8 cellular contexts compared by ENCODE assay signal in genomic region chr22:50186181-50186731, GRCh38. TPM values are rescaled to one million over a fixed set of nuclear protein-coding genes. Genes with fewer than 3 reads are reported as not detected.
DNase-seq lines count a peak whose midpoint lies in the region; ATAC-seq, FAIRE-seq and TF ChIP-seq lines count a peak whose summit lies in the region.

No MANE protein-coding gene starts in this region.

- RAD21 ChIA-PET in GM12878 (lab: Charles Lee; ENCODE audit: unreplicated experiment), result interaction anchor here (1.4 kb wide), 1 partner anchor 10 kb away, joined by 3 read pairs; no protein-coding TSS in a partner anchor

- peaks cover 41% of the 10 kb centered on the region for H3K4me1 ChIP-seq in GM12878 (ENCODE audit: control insufficient read depth, insufficient read depth, low read length)
- peaks cover 0 to 44% (median 11%) of the 10 kb centered on the region in 4 donors for H3K4me1 ChIP-seq in right lobe of liver
- peaks cover 0 to 70% (median 44%) of the 10 kb centered on the region in 4 donors for H3K4me1 ChIP-seq in tibial artery

- no peak for TF ChIP-seq RAD21 in GM12878 (IDR thresholded peaks at IDR 0.05; ENCODE audit: insufficient read depth, low read depth, low read length)

- H4K20me1 ChIP-seq in GM12878 (ENCODE audit: control insufficient read depth, insufficient read depth), result no peaks in the 10 kb centered on the region

- intact Hi-C loops in GM12878 (cut with micrococcal nuclease; ENCODE audit: unreplicated experiment) (loop anchor here (5.0 kb wide), 1 partner anchor 224 kb away; the partner anchor contains the start of gene PIM3), right lobe of liver (cut with DNase I) (no loop called here), tibial artery (cut with DNase I; ENCODE audit: low total_unique reads) (no loop called here)

- no peak overlapping the region for H2AFZ ChIP-seq in GM12878 (ENCODE audit: control insufficient read depth, low read depth, low read length)

- peak overlapping the region; percentile 89 for H3K27ac ChIP-seq in GM12878 (ENCODE audit: control insufficient read depth, insufficient read depth)
- peak overlapping the region; percentile 31 to 60 (median 49) for H3K27ac ChIP-seq in right lobe of liver
- H3K27ac ChIP-seq in tibial artery, result peak overlapping the region; percentile 59 to 70

- peaks cover 49% of the 10 kb centered on the region for H3K79me2 ChIP-seq in GM12878 (ENCODE audit: control insufficient read depth, insufficient read depth, low read length)

- BruUV-seq in GM12878 (replicated peaks; lab: Mats Ljungman, UMichigan), result no TSS peak

- H3K36me3 ChIP-seq in GM12878 (ENCODE audit: control insufficient read depth in 2 of 2, insufficient read depth in 2 of 2, low read length in 1 of 2) (peaks cover 0 to 2% of the 10 kb centered on the region in 2 experiments; a peak in 2 of 4 replicates), right lobe of liver (no peaks in the 10 kb centered on the region), tibial artery (no peaks in the 10 kb centered on the region)

- H3K4me3 ChIP-seq in GM12878 (peak overlapping the region; percentile 81), right lobe of liver (peak overlapping the region; percentile 59 to 67 (median 62)), tibial artery (peak overlapping the region; percentile 75 to 78)

- in situ Hi-C loops in GM12878 (cut with MboI), result no loop called here

- FAIRE-seq in GM12878 (lab: Jason Lieb, UNC), result no peak

- H3K9me3 Mint-ChIP-seq in activated T-cell treated with anti-CD3 and anti-CD28 coated beads, Interleukin-2, amount 50 U/mL, for 24 hours, result no peaks in the 10 kb centered on the region

- H3K9me3 ChIP-seq in GM12878 (replicated peaks; ENCODE audit: control insufficient read depth, insufficient read depth, low read length) (no peaks in the 10 kb centered on the region), right lobe of liver (no peaks in the 10 kb centered on the region), tibial artery (no peaks in the 10 kb centered on the region)

- SMC1A ChIA-PET in GM12878 (lab: Charles Lee; ENCODE audit: uncharacterized antibody, unreplicated experiment), result interaction anchor here (1.2 kb wide), 1 partner anchor 37 kb away, joined by 3 read pairs; no protein-coding TSS in a partner anchor

- H3K4me2 ChIP-seq in GM12878 (ENCODE audit: control insufficient read depth, insufficient read depth), result peak overlapping the region; percentile 92

- peak overlapping the region; percentile 91 for H3K27ac Mint-ChIP-seq in activated T-cell treated with anti-CD3 and anti-CD28 coated beads, Interleukin-2, amount 50 U/mL, for 24 hours

- H3K27me3 ChIP-seq in GM12878 (replicated peaks in 1 of 2; ENCODE audit: control insufficient read depth in 2 of 2, insufficient read depth in 2 of 2, low read length in 1 of 2) (no peaks in the 10 kb centered on the region), right lobe of liver (no peaks in the 10 kb centered on the region), tibial artery (no peaks in the 10 kb centered on the region)

- CTCF ChIA-PET in GM12878 (lab: Yijun Ruan, JAX), result interaction anchor here (1.3 to 1.6 kb wide), 2 partner anchors 18 to 256 kb away, joined by 4 to 5 read pairs; no protein-coding TSS in a partner anchor

- peak overlapping the region; percentile 97 for H3K9ac ChIP-seq in GM12878 (ENCODE audit: control insufficient read depth, insufficient read depth, low read length)

- TF ChIP-seq EP300 in GM12878 (IDR thresholded peaks at IDR 0.05; ENCODE audit: borderline replicate concordance in 1 of 2, control insufficient read depth in 1 of 2, low read depth in 2 of 2, low read length in 2 of 2), result no peak

- peaks cover 2% of the 10 kb centered on the region for H3K27me3 Mint-ChIP-seq in activated T-cell treated with anti-CD3 and anti-CD28 coated beads, Interleukin-2, amount 50 U/mL, for 24 hours

- TF ChIP-seq POLR2A in GM12878 (IDR thresholded peaks at IDR 0.05; ENCODE audit: low read depth, low read length) (no peak; the same call in 1 of the 2 replicates), right lobe of liver (IDR thresholded peaks at IDR 0.05) (no peak)

- H3K36me3 Mint-ChIP-seq in activated T-cell treated with anti-CD3 and anti-CD28 coated beads, Interleukin-2, amount 50 U/mL, for 24 hours (ENCODE audit: low read depth), result peaks cover 26% of the 10 kb centered on the region

- POLR2A ChIA-PET in GM12878 (lab: Charles Lee), result interaction anchor here (1.0 to 1.1 kb wide), 2 partner anchors 55 to 377 kb away, joined by 3 to 4 read pairs; partner anchors contain the start of gene SYCE3

- no peak for TF ChIP-seq CTCF in GM12878 (IDR thresholded peaks at IDR 0.05 in 2 of 3, conservative IDR thresholded peaks at IDR 0.05 in 1 of 3; ENCODE audit: control insufficient read depth in 2 of 3, extremely low read depth in 1 of 3, insufficient read depth in 1 of 3, low read depth in 3 of 3, low read length in 3 of 3)
- no peak for TF ChIP-seq CTCF in right lobe of liver (IDR thresholded peaks at IDR 0.05)
- TF ChIP-seq CTCF in tibial artery (IDR thresholded peaks at IDR 0.05), result no peak

- WGBS in GM12878 (ENCODE audit: insufficient coverage, insufficient replicate concordance, low lambda C conversion rate, missing lambda C conversion rate), result 2% methylated on average over 22 of the region's 47 CpGs
- 2% methylated on average over 23 of the region's 47 CpGs for WGBS in right lobe of liver (ENCODE audit: insufficient coverage, low coverage, low lambda C conversion rate, missing lambda C conversion rate)

- DNase-seq in activated T-cell treated with anti-CD3 and anti-CD28 coated beads, Interleukin-2, amount 50 U/mL, for 24 hours, result no peak
- DNase-seq in activated T-cell treated with anti-CD3 and anti-CD28 coated beads, Interleukin-2, amount 50 U/mL, for 48 hours, result no peak
- DNase-seq in GM12878 (ENCODE audit: low read depth, low spot score) (no peak), right lobe of liver (no peak), tibial artery (no peak), GDM1 (lab: John Stamatoyannopoulos, UW) (no peak)

- ATAC-seq in GM12878 (no peak), right lobe of liver (no peak), HG02970 (IDR thresholded peaks at IDR 0.05; ENCODE audit: low FRiP score, unreplicated experiment) (no peak), HG02884 (IDR thresholded peaks at IDR 0.05; ENCODE audit: unreplicated experiment) (no peak)

- peaks cover 39% of the 10 kb centered on the region for H3K4me1 Mint-ChIP-seq in activated T-cell treated with anti-CD3 and anti-CD28 coated beads, Interleukin-2, amount 50 U/mL, for 24 hours (ENCODE audit: low read depth)

- peak overlapping the region; percentile 93 for H3K4me3 Mint-ChIP-seq in activated T-cell treated with anti-CD3 and anti-CD28 coated beads, Interleukin-2, amount 50 U/mL, for 24 hours

RNA-seq across cellular contexts. Expression of gene TRABD, which starts 0.5 kb away (rescaled TPM):
- total RNA-seq in GM12878 (2013; cell fraction: nucleolus; rRNA removed), result 46.9 and 56.0 TPM in 2 replicates
- 60.8 and 83.1 TPM in 2 replicates for total RNA-seq in GM12878 (2014; rRNA removed)
- total RNA-seq in GM12878 (2014; rRNA removed; fragmentation: Illumina TruSeq; extraction: Trizol), result 15.6 and 18.4 TPM in 2 replicates
- 111 and 116 TPM in 2 replicates for total RNA-seq in GM12878 (2021)
- polyA plus RNA-seq in GM12878 (2011; ENCODE audit: low read depth), result 24.6 TPM
- 15.5 and 33.0 TPM in 2 replicates for polyA plus RNA-seq in GM12878 (2011; rRNA removed)
- 51.3 and 72.8 TPM in 2 replicates for polyA plus RNA-seq in GM12878 (2011; cell fraction: cytosol; rRNA removed)
- 268 and 321 TPM in 2 replicates for polyA plus RNA-seq in GM12878 (2011; cell fraction: nucleus; rRNA removed)
- polyA plus RNA-seq in GM12878 (2012), result 77.8 and 82.8 TPM in 2 replicates
- polyA plus RNA-seq in GM12878 (2014; fragmentation: Illumina TruSeq; extraction: Trizol), result 0.93 and 9.0 TPM in 2 replicates
- 1 to 10 TPM in 1 of 2 experiments, under 1 TPM in 1; 0.43 to 2.2 TPM for polyA plus RNA-seq in GM12878 (2014; fragmentation: Nextera tagmentation; extraction: Ambion mirVana)
- polyA plus RNA-seq in GM12878 (2014; rRNA removed), result 106 and 125 TPM in 2 replicates
- 100 to 1,000 TPM in 1 of 2 experiments, 10 to 100 TPM in 1; 93.4 to 109 TPM for polyA plus RNA-seq in GM12878 (2016; fragmentation: Nextera tagmentation; extraction: Ambion mirVana)
- polyA minus RNA-seq in GM12878 (2011; rRNA and poly(A)+ RNA removed), result 19.8 and 41.7 TPM in 2 replicates
- 20.7 and 20.9 TPM in 2 replicates for polyA minus RNA-seq in GM12878 (2011; cell fraction: cytosol; rRNA and poly(A)+ RNA removed)
- polyA minus RNA-seq in GM12878 (2011; cell fraction: nucleus; rRNA and poly(A)+ RNA removed), result 23.6 and 31.1 TPM in 2 replicates
- 10 to 100 TPM; 18.9 to 30.2 (median 22.8) TPM for total RNA-seq in right lobe of liver

RNA-seq across cellular contexts. Expression of gene SELENOO, which starts 14.6 kb away (rescaled TPM):
- total RNA-seq in GM12878 (2013; cell fraction: nucleolus; rRNA removed), result 8.6 and 12.9 TPM in 2 replicates
- 19.8 and 23.3 TPM in 2 replicates for total RNA-seq in GM12878 (2014; rRNA removed)
- total RNA-seq in GM12878 (2014; rRNA removed; fragmentation: Illumina TruSeq; extraction: Trizol), result 4.1 and 4.3 TPM in 2 replicates
- total RNA-seq in GM12878 (2021), result 18.1 and 21.7 TPM in 2 replicates
- polyA plus RNA-seq in GM12878 (2011; ENCODE audit: low read depth), result 4.5 TPM
- polyA plus RNA-seq in GM12878 (2011; rRNA removed), result 3.2 and 7.6 TPM in 2 replicates
- polyA plus RNA-seq in GM12878 (2011; cell fraction: cytosol; rRNA removed), result 13.6 and 22.1 TPM in 2 replicates
- 54.5 and 73.7 TPM in 2 replicates for polyA plus RNA-seq in GM12878 (2011; cell fraction: nucleus; rRNA removed)
- 15.2 and 16.0 TPM in 2 replicates for polyA plus RNA-seq in GM12878 (2012)
- 0.16 and 2.4 TPM in 2 replicates for polyA plus RNA-seq in GM12878 (2014; fragmentation: Illumina TruSeq; extraction: Trizol)
- 1 to 10 TPM in 1 of 2 experiments, under 1 TPM in 1; 0.42 to 1.4 TPM for polyA plus RNA-seq in GM12878 (2014; fragmentation: Nextera tagmentation; extraction: Ambion mirVana)
- polyA plus RNA-seq in GM12878 (2014; rRNA removed), result 20.3 and 28.2 TPM in 2 replicates
- 1 to 10 TPM; 2.1 to 2.3 TPM for polyA plus RNA-seq in GM12878 (2016; fragmentation: Nextera tagmentation; extraction: Ambion mirVana)
- polyA minus RNA-seq in GM12878 (2011; rRNA and poly(A)+ RNA removed), result 5.2 and 11.2 TPM in 2 replicates
- polyA minus RNA-seq in GM12878 (2011; cell fraction: cytosol; rRNA and poly(A)+ RNA removed), result 3.5 and 3.7 TPM in 2 replicates
- 5.3 and 7.7 TPM in 2 replicates for polyA minus RNA-seq in GM12878 (2011; cell fraction: nucleus; rRNA and poly(A)+ RNA removed)
- 10 to 100 TPM; 51.1 to 67.8 (median 59.2) TPM for total RNA-seq in right lobe of liver

RNA-seq across cellular contexts. Expression of gene PANX2, which starts 15.7 kb away (rescaled TPM):
- total RNA-seq in GM12878 (2013; cell fraction: nucleolus; rRNA removed), result 0.35 and 0.44 TPM in 2 replicates
- total RNA-seq in GM12878 (2014; rRNA removed), result 0.17 TPM in 1 of 2 replicates, not detected in the other
- 0.04 TPM in 1 of 2 replicates, not detected in the other for total RNA-seq in GM12878 (2014; rRNA removed; fragmentation: Illumina TruSeq; extraction: Trizol)
- total RNA-seq in GM12878 (2021), result 0.32 and 0.44 TPM in 2 replicates
- 0.18 TPM for polyA plus RNA-seq in GM12878 (2011; ENCODE audit: low read depth)
- 0.04 TPM in 1 of 2 replicates, not detected in the other for polyA plus RNA-seq in GM12878 (2011; rRNA removed)
- polyA plus RNA-seq in GM12878 (2011; cell fraction: cytosol; rRNA removed), result 0.07 and 0.08 TPM in 2 replicates
- 0.63 and 0.73 TPM in 2 replicates for polyA plus RNA-seq in GM12878 (2011; cell fraction: nucleus; rRNA removed)
- polyA plus RNA-seq in GM12878 (2012), result 0.80 TPM in 2 replicates
- polyA plus RNA-seq in GM12878 (2014; fragmentation: Illumina TruSeq; extraction: Trizol), result not detected in 2 replicates
- not detected for polyA plus RNA-seq in GM12878 (2014; fragmentation: Nextera tagmentation; extraction: Ambion mirVana)
- polyA plus RNA-seq in GM12878 (2014; rRNA removed), result 0.19 and 0.37 TPM in 2 replicates
- polyA plus RNA-seq in GM12878 (2016; fragmentation: Nextera tagmentation; extraction: Ambion mirVana), result not detected
- 0.15 TPM in 1 of 2 replicates, not detected in the other for polyA minus RNA-seq in GM12878 (2011; rRNA and poly(A)+ RNA removed)
- 0.31 TPM in 1 of 2 replicates, not detected in the other for polyA minus RNA-seq in GM12878 (2011; cell fraction: cytosol; rRNA and poly(A)+ RNA removed)
- not detected in 2 replicates for polyA minus RNA-seq in GM12878 (2011; cell fraction: nucleus; rRNA and poly(A)+ RNA removed)
- total RNA-seq in right lobe of liver, result 10 to 100 TPM in 1 of 6 experiments, 1 to 10 TPM in 5; 3.9 to 12.3 (median 7.2) TPM

RNA-seq across cellular contexts. Expression of gene TUBGCP6, which starts 58.6 kb away (rescaled TPM):
- total RNA-seq in GM12878 (2013; cell fraction: nucleolus; rRNA removed), result 117 and 138 TPM in 2 replicates
- total RNA-seq in GM12878 (2014; rRNA removed) (29.8 and 31.1 TPM in 2 replicates), GM12878 (2014; rRNA removed; fragmentation: Illumina TruSeq; extraction: Trizol) (9.7 and 10.4 TPM in 2 replicates), GM12878 (2021) (33.3 and 41.4 TPM in 2 replicates), right lobe of liver (10 to 100 TPM; 10.4 to 22.6 (median 14.6) TPM)
- 14.9 TPM for polyA plus RNA-seq in GM12878 (2011; ENCODE audit: low read depth)
- polyA plus RNA-seq in GM12878 (2011; rRNA removed) (7.7 and 16.1 TPM in 2 replicates), GM12878 (2014; fragmentation: Illumina TruSeq; extraction: Trizol) (5.7 and 9.6 TPM in 2 replicates), GM12878 (2014; fragmentation: Nextera tagmentation; extraction: Ambion mirVana) (1 to 10 TPM in 1 of 2 experiments, under 1 TPM in 1; 0.74 to 2.0 TPM), GM12878 (2014; rRNA removed) (35.5 and 42.2 TPM in 2 replicates), GM12878 (2016; fragmentation: Nextera tagmentation; extraction: Ambion mirVana) (10 to 100 TPM; 22.8 to 23.0 TPM)
- 16.2 and 26.4 TPM in 2 replicates for polyA plus RNA-seq in GM12878 (2011; cell fraction: cytosol; rRNA removed)
- 370 and 394 TPM in 2 replicates for polyA plus RNA-seq in GM12878 (2011; cell fraction: nucleus; rRNA removed)
- 31.4 and 32.3 TPM in 2 replicates for polyA plus RNA-seq in GM12878 (2012)
- polyA minus RNA-seq in GM12878 (2011; rRNA and poly(A)+ RNA removed), result 13.4 and 15.0 TPM in 2 replicates
- 10.2 and 10.4 TPM in 2 replicates for polyA minus RNA-seq in GM12878 (2011; cell fraction: cytosol; rRNA and poly(A)+ RNA removed)
- polyA minus RNA-seq in GM12878 (2011; cell fraction: nucleus; rRNA and poly(A)+ RNA removed), result 32.4 and 44.1 TPM in 2 replicates
